Comparison of ENCODE assay signal across 8 cellular contexts in the genomic region with DNA sequence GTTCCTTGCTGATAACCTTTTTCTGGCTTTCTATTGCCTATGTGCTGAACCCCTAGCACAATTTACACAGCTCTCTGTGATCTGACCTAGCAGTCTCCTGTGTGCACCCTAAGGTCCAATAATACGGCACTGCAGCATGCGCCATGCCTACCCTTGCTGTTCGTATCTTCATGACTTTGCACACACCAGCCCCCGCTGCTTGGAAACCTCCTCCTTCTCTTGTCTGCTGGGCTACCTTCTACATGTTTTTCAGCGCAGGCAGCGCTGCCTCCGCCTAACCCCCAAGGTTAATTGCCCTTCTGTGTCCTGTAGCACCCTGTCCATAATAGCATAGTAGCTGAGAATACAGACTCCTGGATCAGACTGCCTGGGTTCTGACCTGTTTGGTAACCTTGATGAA. TPM values are rescaled to one million over a fixed set of nuclear protein-coding genes. Genes with fewer than 3 reads are reported as not detected.
DNase-seq lines count a peak whose midpoint lies in the region; ATAC-seq and TF ChIP-seq lines count a peak whose summit lies in the region.
"Had no signal": no experiment of that assay in that cellular context is flagged by ENCODE, and none has a peak within 500 bp of the region (broad histone marks: within the 10 kb centered on the region; RNA-seq: fewer than 3 reads in every experiment).

No MANE protein-coding gene starts in this region.

- no peak for ATAC-seq in Panc1
- ATAC-seq in GM18867 (IDR thresholded peaks at IDR 0.05; ENCODE audit: unreplicated experiment) = no peak

- no peak for TF ChIP-seq POLR2A in erythroblast (IDR thresholded peaks at IDR 0.05; ENCODE audit: low read length)

- in situ Hi-C loops in Panc1 (cut with HindIII; ENCODE audit: low pct_unique_long_range_greater_than_20kb, low sequenced_read_pairs) = no loop called here

- peaks cover 3% of the 10 kb centered on the region; the same call in 1 of the 2 replicates for H3K36me3 ChIP-seq in Panc1 (ENCODE audit: control insufficient read depth, insufficient read depth, low read length)

- CTCF ChIA-PET in Panc1 (lab: Charles Lee) = interaction anchor here (1.4 kb wide), 1 partner anchor 14 kb away, joined by 3 read pairs; no protein-coding TSS in a partner anchor

- DNase-seq in Panc1 (ENCODE audit: low read depth, low spot score) = no peak
- DNase-seq in erythroblast (lab: John Stamatoyannopoulos, UW) = peak; percentile 36 to 45
- DNase-seq in skeletal muscle cell (ENCODE audit: low read depth) = no peak
- no peak for DNase-seq in posterior cingulate gyrus
- DNase-seq in SIG-M5 treated with dmso at 0.1 percent for 504 hours (lab: John Stamatoyannopoulos, UW; ENCODE audit: unreplicated experiment) = no peak
- DNase-seq: NCI-H774 had no signal

- H3K9me3 ChIP-seq in Panc1 (ENCODE audit: control insufficient read depth, insufficient read depth, low read depth, low read length) = no peaks in the 10 kb centered on the region

- no peak for TF ChIP-seq CTCF in GM12875 (IDR thresholded peaks at IDR 0.05; ENCODE audit: borderline replicate concordance, insufficient read depth, low read depth, low read length)
- no peak for TF ChIP-seq CTCF in Panc1 (IDR thresholded peaks at IDR 0.05)

- H3K27me3 ChIP-seq in Panc1 (ENCODE audit: control insufficient read depth, insufficient read depth, low read length) = no peaks in the 10 kb centered on the region

- POLR2A ChIA-PET in Panc1 (lab: Charles Lee) = no interaction called here

- H3K27ac ChIP-seq in Panc1 (ENCODE audit: low read length) = peak overlapping the region; percentile 91

- no TSS peak for BruUV-seq in Panc1 (replicated peaks; lab: Mats Ljungman, UMichigan)

- H3K4me3 ChIP-seq in GM12875 (ENCODE audit: low read depth, low read length) (peak overlapping the region; percentile 84), Panc1 (ENCODE audit: low read depth in 2 of 2, low read length in 2 of 2) (peak overlapping the region; percentile 83), skeletal muscle cell (ENCODE audit: low read depth, low read length) (peak overlapping the region; percentile 87)

- H3K4me1 ChIP-seq in Panc1 (ENCODE audit: control insufficient read depth, insufficient read depth, low read length) = peaks cover 48% of the 10 kb centered on the region

- intact Hi-C loops in Panc1 (cut with micrococcal nuclease; ENCODE audit: unreplicated experiment) (no loop called here), posterior cingulate gyrus (cut with DNase I) (loop anchor here (5.0 kb wide), 1 partner anchor 114 kb away; no protein-coding TSS in a partner anchor)

RNA-seq across cellular contexts. Expression of a gene that starts 1.4 kb away (rescaled TPM):
- 44.8 TPM for total RNA-seq in Panc1 (2021; ENCODE audit: unreplicated experiment)
- 61.7 TPM for polyA plus RNA-seq in Panc1 (2012; ENCODE audit: insufficient read length)

RNA-seq across cellular contexts. Expression of a gene that starts 11.6 kb away (rescaled TPM):
- total RNA-seq in Panc1 (2021; ENCODE audit: unreplicated experiment) = 45.7 TPM
- 80.3 TPM for polyA plus RNA-seq in Panc1 (2012; ENCODE audit: insufficient read length)

RNA-seq across cellular contexts. Expression of a gene that starts 26.8 kb away (rescaled TPM):
- 1.6 TPM for total RNA-seq in Panc1 (2021; ENCODE audit: unreplicated experiment)
- polyA plus RNA-seq in Panc1 (2012; ENCODE audit: insufficient read length) = 3.1 TPM

RNA-seq across cellular contexts. Expression of a gene that starts 29.9 kb away (rescaled TPM):
- total RNA-seq in Panc1 (2021; ENCODE audit: unreplicated experiment) = 2.4 TPM
- 4.6 TPM for polyA plus RNA-seq in Panc1 (2012; ENCODE audit: insufficient read length)

RNA-seq across cellular contexts. Expression of a gene that starts 30.6 kb away (rescaled TPM):
- not detected for total RNA-seq in Panc1 (2021; ENCODE audit: unreplicated experiment)
- polyA plus RNA-seq in Panc1 (2012; ENCODE audit: insufficient read length) = not detected

Comparison
In these comparisons a context has a peak if more than half of its experiments do, and no peak if none do; other contexts are left out.
1. DNase-seq: peak in erythroblast (2 of 2); none in Panc1 (single experiment), skeletal muscle cell (single experiment), posterior cingulate gyrus (0 of 10) and SIG-M5 treated with dmso at 0.1 percent for 504 hours (single experiment).
2. Peak in every context shown above with its lines, with median percentiles within 50 percentile points of each other: H3K4me3 ChIP-seq.